In the genomic region with DNA sequence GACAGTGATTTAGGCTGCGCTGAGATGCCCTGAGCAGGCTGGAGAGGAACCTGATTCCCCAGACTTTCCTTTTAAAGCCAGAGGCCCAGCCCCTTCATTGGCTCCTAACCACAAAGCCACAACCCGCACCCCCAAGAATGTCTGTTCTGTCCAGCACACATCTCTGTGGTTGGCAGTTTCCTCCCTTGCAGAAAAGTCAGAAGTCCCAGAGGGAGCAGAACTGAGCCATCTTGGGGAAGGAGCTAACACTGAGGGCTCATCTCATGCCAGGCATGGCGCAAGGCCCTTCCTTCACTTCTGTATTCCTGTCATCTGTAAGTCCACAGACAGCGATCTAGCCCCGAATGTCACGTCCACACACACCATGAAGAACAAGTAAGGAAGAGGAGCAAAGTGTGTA, we compare ENCODE assay signal across 13 cellular contexts.
DNase-seq lines count a peak whose midpoint lies in the region; ATAC-seq and TF ChIP-seq lines count a peak whose summit lies in the region.
"Had no signal": no experiment of that assay in that cellular context is flagged by ENCODE, and none has a peak within 500 bp of the region (broad histone marks: within the 10 kb centered on the region; RNA-seq: fewer than 3 reads in every experiment).

No MANE protein-coding gene starts in this region.

- CTCF ChIA-PET in WTC11 (lab: Charles Lee) = interaction anchor here (0.6 to 1.9 kb wide), 4 partner anchors 12 to 389 kb away, joined by 3 to 11 read pairs (median 7); no protein-coding TSS in a partner anchor

- DNase-seq in SIG-M5 treated with dmso at 0.1 percent for 504 hours (lab: John Stamatoyannopoulos, UW; ENCODE audit: unreplicated experiment) = peak; percentile 28
- no peak for DNase-seq in SIG-M5 (lab: John Stamatoyannopoulos, UW)
- peak; percentile 25 for DNase-seq in MM.1S
- peak; percentile 46 for DNase-seq in astrocyte of the cerebellum (ENCODE audit: low read depth)
- DNase-seq in posterior vena cava (ENCODE audit: low spot score) = peak; percentile 80
- no peak for DNase-seq in NCI-H2029 treated with DMSO at 0.1 percent for 48 hours (lab: John Stamatoyannopoulos, UW)
- DNase-seq in WTC11 (ENCODE audit: low spot score) = no peak
- DNase-seq in NCI-H2171 treated with DMSO at 0.1 percent for 48 hours (lab: John Stamatoyannopoulos, UW) = no peak
- DNase-seq: activated CD4-positive, alpha-beta T cell treated with anti-CD3 and anti-CD28 coated beads, Interleukin-2, amount 50 U/mL, for 1 hour; immature natural killer cell; natural killer cell; NCI-H2029 had no signal

- H3K36me3 ChIP-seq in MM.1S (replicated peaks; ENCODE audit: insufficient read depth, low read length) = no peaks in the 10 kb centered on the region

- H3K27me3 Mint-ChIP-seq in WTC11 (ENCODE audit: low read depth) = peaks cover 7% of the 10 kb centered on the region

- no peaks in the 10 kb centered on the region for H3K9me2 ChIP-seq in MM.1S (replicated peaks; ENCODE audit: insufficient read depth, low read length)

- H3K9me3 Mint-ChIP-seq in WTC11 = peaks cover 4% of the 10 kb centered on the region
- H3K9me3 Mint-ChIP-seq: immature natural killer cell, natural killer cell had no signal

- TF ChIP-seq CTCF in MM.1S (IDR thresholded peaks at IDR 0.05; ENCODE audit: low read length) = no peak
- TF ChIP-seq CTCF in astrocyte of the cerebellum (IDR thresholded peaks at IDR 0.05; ENCODE audit: low read depth, low read length, missing control alignments) = no peak
- TF ChIP-seq CTCF in WTC11 (IDR thresholded peaks at IDR 0.05) = no peak

- ATAC-seq in WTC11 = no peak
- ATAC-seq: natural killer cell had no signal

- POLR2A ChIA-PET in WTC11 (lab: Charles Lee) = no interaction called here

- H2AFZ ChIP-seq in MM.1S (ENCODE audit: low read length) = no peak overlapping the region

- peaks cover 26% of the 10 kb centered on the region for H3K27me3 ChIP-seq in MM.1S (replicated peaks; ENCODE audit: insufficient read depth, low read length)

- H3K4me1 Mint-ChIP-seq in WTC11 = peaks cover 12% of the 10 kb centered on the region

- H3K4me1 ChIP-seq in MM.1S (ENCODE audit: low read length) = peaks cover 8% of the 10 kb centered on the region

- H3K4me3 Mint-ChIP-seq in WTC11 = no peak overlapping the region
- H3K4me3 Mint-ChIP-seq: immature natural killer cell, natural killer cell had no signal

- in situ Hi-C loops in astrocyte of the cerebellum (cut with HindIII; ENCODE audit: low sequenced_read_pairs) = no loop called here

- H3K4me3 ChIP-seq in MM.1S (ENCODE audit: low read length) = no peak overlapping the region
- H3K4me3 ChIP-seq in astrocyte of the cerebellum (ENCODE audit: low read depth, low read length) = no peak overlapping the region

- H3K27ac ChIP-seq in MM.1S (ENCODE audit: low read length) = no peak overlapping the region
- H3K27ac ChIP-seq: 22Rv1 had no signal

- no peaks in the 10 kb centered on the region for H3K36me3 Mint-ChIP-seq in WTC11
- H3K36me3 Mint-ChIP-seq: immature natural killer cell, natural killer cell had no signal

- 0 out of 2 replicates have a peak overlapping the region, but pooled peaks have one; percentile 2 for H3K4me2 ChIP-seq in MM.1S (ENCODE audit: low read depth, low read length)

- no peaks in the 10 kb centered on the region for H4K20me1 ChIP-seq in MM.1S (ENCODE audit: insufficient read depth, low read length)

- no peaks in the 10 kb centered on the region for H3F3A ChIP-seq in MM.1S (ENCODE audit: insufficient read depth, low read length)

- H3K79me2 ChIP-seq in MM.1S (ENCODE audit: low read length) = no peaks in the 10 kb centered on the region

- H3K27ac Mint-ChIP-seq in WTC11 = no peak overlapping the region
- H3K27ac Mint-ChIP-seq: immature natural killer cell, natural killer cell had no signal

- H3K9me3 ChIP-seq in MM.1S (replicated peaks; ENCODE audit: insufficient read depth, low read length) = no peaks in the 10 kb centered on the region

- no peak overlapping the region for H3K9ac ChIP-seq in MM.1S (ENCODE audit: low read length)

- intact Hi-C loops in posterior vena cava (cut with DNase I) = no loop called here

TF ChIP-seq in WTC11, 78 proteins besides CTCF, POLR2A, EP300 and RAD21:
- TF ChIP-seq STAT6 (CRISPR knock-in tag; conservative IDR thresholded peaks at IDR 0.05; ENCODE audit: low read depth) = no peak
- no peak for TF ChIP-seq ARID4B (CRISPR knock-in tag; IDR thresholded peaks at IDR 0.05; ENCODE audit: borderline replicate concordance)
- no peak for TF ChIP-seq MXD4 (CRISPR knock-in tag; IDR thresholded peaks at IDR 0.05; ENCODE audit: borderline replicate concordance)
- no peak for TF ChIP-seq IRF1 (CRISPR knock-in tag; IDR thresholded peaks at IDR 0.05)

Comparison
In these comparisons a context has a peak if more than half of its experiments do, and no peak if none do; other contexts are left out.
1. DNase-seq: peak in SIG-M5 treated with dmso at 0.1 percent for 504 hours (single experiment), MM.1S (single experiment), astrocyte of the cerebellum (single experiment) and posterior vena cava (single experiment); none in SIG-M5 (single experiment), NCI-H2029 treated with DMSO at 0.1 percent for 48 hours (single experiment), WTC11 (single experiment) and NCI-H2171 treated with DMSO at 0.1 percent for 48 hours (single experiment).